Comparison of ENCODE assay signal across 20 cellular contexts in genomic region chr21:28916150-28916893, GRCh38.
DNase-seq lines count a peak whose midpoint lies in the region; ATAC-seq, FAIRE-seq and TF ChIP-seq lines count a peak whose summit lies in the region.
"Had no signal": no experiment of that assay in that cellular context is flagged by ENCODE, and none has a peak within 500 bp of the region (broad histone marks: within the 10 kb centered on the region; RNA-seq: fewer than 3 reads in every experiment).

No MANE protein-coding gene starts in this region.

- TF ChIP-seq EP300 in GM12878 (IDR thresholded peaks at IDR 0.05; ENCODE audit: borderline replicate concordance in 1 of 2, control insufficient read depth in 1 of 2, low read depth in 2 of 2, low read length in 2 of 2): no peak

- no peak overlapping the region for H3K4me2 ChIP-seq in GM12878 (ENCODE audit: control insufficient read depth, insufficient read depth)
- H3K4me2 ChIP-seq: BLaER1 treated with 17β-estradiol and CSF1 and Interleukin-3, amounts not matched to agents 10 nM and 100 nM; GM23338 had no signal

- H3K4me1 ChIP-seq in GM12878 (ENCODE audit: control insufficient read depth, insufficient read depth, low read length): no peaks in the 10 kb centered on the region
- H3K4me1 ChIP-seq: BLaER1 treated with 17β-estradiol and CSF1 and Interleukin-3, amounts not matched to agents 10 nM and 100 nM had no signal

- CTCF ChIA-PET in GM12878 (lab: Yijun Ruan, JAX): interaction anchor here (1.0 to 1.6 kb wide), 2 partner anchors 23 to 172 kb away, joined by 3 to 7 read pairs; no protein-coding TSS in a partner anchor

- in situ Hi-C loops in GM12878 (cut with MboI): no loop called here

- H2AFZ ChIP-seq in GM12878 (ENCODE audit: control insufficient read depth, low read depth, low read length): no peak overlapping the region
- H2AFZ ChIP-seq: GM23338 had no signal

- H3K4me3 ChIP-seq in GM12878: no peak overlapping the region
- H3K4me3 ChIP-seq: BLaER1 treated with 17β-estradiol and CSF1 and Interleukin-3, amounts not matched to agents 10 nM and 100 nM; GM23338 had no signal

- RAD21 ChIA-PET in GM12878 (lab: Charles Lee; ENCODE audit: unreplicated experiment): no interaction called here

- no peak for TF ChIP-seq POLR2A in GM12878 (IDR thresholded peaks at IDR 0.05; ENCODE audit: low read depth, low read length)

- FAIRE-seq in G401.6 (lab: Jason Lieb, UNC) (peak; percentile 100), GM12878 (lab: Jason Lieb, UNC) (peak; percentile 27), urothelium cell line (lab: Jason Lieb, UNC) (no peak)
- FAIRE-seq: GM12892, GM18507, H54 had no signal

- intact Hi-C loops in GM12878 (cut with micrococcal nuclease; ENCODE audit: unreplicated experiment) (no loop called here), sciatic nerve (cut with DNase I) (no loop called here)

- no peaks in the 10 kb centered on the region for H3K79me2 ChIP-seq in GM12878 (ENCODE audit: control insufficient read depth, insufficient read depth, low read length)

- H3K9ac ChIP-seq in GM12878 (ENCODE audit: control insufficient read depth, insufficient read depth, low read length): no peak overlapping the region
- H3K9ac ChIP-seq: BLaER1 treated with 17β-estradiol and CSF1 and Interleukin-3, amounts not matched to agents 10 nM and 100 nM had no signal

- H3K9me3 ChIP-seq in GM12878 (replicated peaks; ENCODE audit: control insufficient read depth, insufficient read depth, low read length): no peaks in the 10 kb centered on the region
- H3K9me3 ChIP-seq: BLaER1 treated with 17β-estradiol and CSF1 and Interleukin-3, amounts not matched to agents 10 nM and 100 nM had no signal

- no peaks in the 10 kb centered on the region for H3K27me3 ChIP-seq in GM12878 (replicated peaks in 1 of 2; ENCODE audit: control insufficient read depth in 2 of 2, insufficient read depth in 2 of 2, low read length in 1 of 2)
- H3K27me3 ChIP-seq: BLaER1 treated with 17β-estradiol and CSF1 and Interleukin-3, amounts not matched to agents 10 nM and 100 nM had no signal

- ATAC-seq in GM12878 (no peak), sciatic nerve (peak; percentile 71)
- ATAC-seq: CD8-positive, alpha-beta T cell; GM23338 had no signal

- no peaks in the 10 kb centered on the region for H4K20me1 ChIP-seq in GM12878 (ENCODE audit: control insufficient read depth, insufficient read depth)
- H4K20me1 ChIP-seq: BLaER1 treated with 17β-estradiol and CSF1 and Interleukin-3, amounts not matched to agents 10 nM and 100 nM had no signal

- SMC1A ChIA-PET in GM12878 (lab: Charles Lee; ENCODE audit: uncharacterized antibody, unreplicated experiment): interaction anchor here (0.6 to 1.4 kb wide), 3 partner anchors 12 to 702 kb away, joined by 3 to 7 read pairs (median 4); no protein-coding TSS in a partner anchor

- no peak for TF ChIP-seq RAD21 in GM12878 (IDR thresholded peaks at IDR 0.05; ENCODE audit: insufficient read depth, low read depth, low read length)

- BruUV-seq in GM12878 (replicated peaks; lab: Mats Ljungman, UMichigan): no TSS peak

- DNase-seq in GM12878 (ENCODE audit: low read depth, low spot score): no peak
- peak; percentile 2 for DNase-seq in fibroblast of gingiva (ENCODE audit: low read depth)
- DNase-seq in sciatic nerve (ENCODE audit: low spot score): no peak
- DNase-seq in NCI-H774 (lab: John Stamatoyannopoulos, UW): no peak
- no peak for DNase-seq in NCI-H128 (lab: John Stamatoyannopoulos, UW; ENCODE audit: unreplicated experiment)
- DNase-seq in urothelium cell line (ENCODE audit: low spot score): no peak
- no peak for DNase-seq in NCI-H1417 (lab: John Stamatoyannopoulos, UW)
- DNase-seq: 8988T; Calu3; CD8-positive, alpha-beta T cell; DMS79 treated with DMSO at 0.1 percent for 48 hours; HCEC 1CT; IMR-90 had no signal

- TF ChIP-seq CTCF in GM12878 (IDR thresholded peaks at IDR 0.05 in 2 of 3, conservative IDR thresholded peaks at IDR 0.05 in 1 of 3; ENCODE audit: control insufficient read depth in 2 of 3, extremely low read depth in 1 of 3, insufficient read depth in 1 of 3, low read depth in 3 of 3, low read length in 3 of 3): no peak

- no peak overlapping the region for H3K27ac ChIP-seq in GM12878 (ENCODE audit: control insufficient read depth, insufficient read depth)
- H3K27ac ChIP-seq: BLaER1 treated with 17β-estradiol and CSF1 and Interleukin-3, amounts not matched to agents 10 nM and 100 nM; HL-60 had no signal

- POLR2A ChIA-PET in GM12878 (lab: Charles Lee): no interaction called here

- whole genome bisulfite sequencing in GM12878 (ENCODE audit: insufficient coverage, insufficient replicate concordance, low lambda C conversion rate, missing lambda C conversion rate): 75% methylated on average over 4 of the region's 4 CpGs

- H3K36me3 ChIP-seq in GM12878 (ENCODE audit: control insufficient read depth in 2 of 2, insufficient read depth in 2 of 2, low read length in 1 of 2): no peaks in the 10 kb centered on the region

TF ChIP-seq in GM12878, 131 proteins besides CTCF, POLR2A, EP300 and RAD21:
- TF ChIP-seq EED (IDR thresholded peaks at IDR 0.05; ENCODE audit: low read depth): no peak
- TF ChIP-seq CBFB (IDR thresholded peaks at IDR 0.05; ENCODE audit: low read depth): no peak
- TF ChIP-seq ZNF274 (IDR thresholded peaks at IDR 0.05; ENCODE audit: insufficient read depth, insufficient read length): no peak
